ENCODE assay signal across 15 cellular contexts in genomic region chr4:78621395-78621794, GRCh38.
"Had no signal": no experiment of that assay in that cellular context is flagged by ENCODE, and none has a peak within 500 bp of the region (broad histone marks: within the 10 kb centered on the region; RNA-seq: fewer than 3 reads in every experiment).

No MANE protein-coding gene starts in this region.

- H3K4me3 ChIP-seq: lung, transverse colon had no signal

- H3K27ac Mint-ChIP-seq: brain; effector memory CD8-positive, alpha-beta T cell; immature natural killer cell; nephron; T-helper 1 cell treated with Interleukin-12 subunit alpha and Interleukin-12 subunit beta and Interleukin-4 antibody, amounts not matched to agents 30 μg/mL and 1 μg/mL, for 36 hours had no signal

- H3K4me1 ChIP-seq: transverse colon had no signal

- H3K9me3 ChIP-seq: transverse colon had no signal

- H3K36me3 Mint-ChIP-seq: brain, immature natural killer cell had no signal

- DNase-seq: activated CD4-positive, alpha-beta T cell treated with anti-CD3 and anti-CD28 coated beads, Interleukin-2, amount 50 U/mL, for 4 hours; activated CD4-positive, CD25-positive, alpha-beta regulatory T cell treated with anti-CD3 and anti-CD28 coated beads, Interleukin-2, amount 50 U/mL, for 72 hours; activated naive CD4-positive, alpha-beta T cell treated with anti-CD3 and anti-CD28 coated beads, Interleukin-2, amount 50 U/mL, for 16 hours; activated T-cell treated with anti-CD3 and anti-CD28 coated beads, Interleukin-2, amount 50 U/mL, for 1 hour; amniotic stem cell; effector memory CD8-positive, alpha-beta T cell; immature natural killer cell; left cardiac atrium; transverse colon had no signal

- H3K4me3 Mint-ChIP-seq: brain; central memory CD8-positive, alpha-beta T cell; effector memory CD8-positive, alpha-beta T cell; immature natural killer cell; nephron; T-helper 1 cell treated with Interleukin-12 subunit alpha and Interleukin-12 subunit beta and Interleukin-4 antibody, amounts not matched to agents 30 μg/mL and 1 μg/mL, for 36 hours had no signal

- H3K4me1 Mint-ChIP-seq: brain; central memory CD8-positive, alpha-beta T cell; immature natural killer cell had no signal

- H3K27ac ChIP-seq: epithelial cell of prostate, transverse colon had no signal

- H3K9me3 Mint-ChIP-seq: brain; central memory CD8-positive, alpha-beta T cell; effector memory CD8-positive, alpha-beta T cell; immature natural killer cell; nephron; T-helper 1 cell treated with Interleukin-12 subunit alpha and Interleukin-12 subunit beta and Interleukin-4 antibody, amounts not matched to agents 30 μg/mL and 1 μg/mL, for 36 hours had no signal

- H3K27me3 ChIP-seq: transverse colon had no signal

- H3K36me3 ChIP-seq: transverse colon had no signal

- ATAC-seq: effector memory CD8-positive, alpha-beta T cell had no signal
